Comparison of ENCODE assay signal across 23 cellular contexts in the genomic region with DNA sequence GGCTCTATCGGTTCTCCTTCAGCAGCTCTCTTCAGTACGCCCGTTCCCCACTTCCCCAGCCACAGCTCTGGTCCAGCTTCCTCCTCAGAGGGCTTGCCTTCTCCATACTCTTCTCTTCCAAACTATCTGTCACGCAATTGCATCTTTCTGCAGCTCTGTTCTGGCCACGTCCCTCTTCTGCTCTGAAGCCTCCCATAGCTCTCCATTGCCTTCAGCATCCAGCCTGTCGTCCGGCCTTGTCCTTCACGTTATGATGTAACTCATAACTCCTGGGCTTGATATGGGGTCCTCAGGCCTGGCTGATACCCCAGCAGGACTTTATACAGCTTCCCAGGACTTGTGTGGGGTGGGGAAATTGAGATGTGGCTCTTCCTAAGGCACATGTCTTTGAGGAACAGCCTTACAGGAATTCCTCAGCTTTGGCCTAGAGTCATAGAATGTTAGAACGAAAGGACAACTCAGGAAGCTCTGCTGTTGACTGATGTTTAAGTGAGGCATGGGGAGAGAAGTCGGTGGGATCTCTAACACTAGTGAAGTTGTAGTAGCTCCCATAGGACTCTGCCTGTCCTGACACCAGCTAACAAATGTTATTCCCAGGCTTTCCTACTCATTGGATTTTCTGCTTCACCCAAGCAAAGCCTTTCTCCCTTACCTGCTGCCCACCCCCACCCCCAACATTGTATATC. TPM values are rescaled to one million over a fixed set of nuclear protein-coding genes. Genes with fewer than 3 reads are reported as not detected.
DNase-seq lines count a peak whose midpoint lies in the region; ATAC-seq, FAIRE-seq and TF ChIP-seq lines count a peak whose summit lies in the region.
"Had no signal": no experiment of that assay in that cellular context is flagged by ENCODE, and none has a peak within 500 bp of the region (broad histone marks: within the 10 kb centered on the region; RNA-seq: fewer than 3 reads in every experiment).

No MANE protein-coding gene starts in this region.

- no peaks in the 10 kb centered on the region for H3K9me3 Mint-ChIP-seq in endothelial cell (ENCODE audit: unreplicated experiment)
- H3K9me3 Mint-ChIP-seq in stimulated activated naive B cell treated with anti-CD40 and anti-IgM and Interleukin-4, amounts not matched to agents 10 μg/mL and 1 μg/mL and 100 μg/mL, for 72 hours, result no peaks in the 10 kb centered on the region
- H3K9me3 Mint-ChIP-seq: activated CD4-positive, alpha-beta memory T cell treated with anti-CD3 and anti-CD28 coated beads, Interleukin-2, amount 10 ng/mL, durations not matched to agents 7 days and 5 days; brain; naive thymus-derived CD8-positive, alpha-beta T cell had no signal

- H2AFZ ChIP-seq in HepG2 (ENCODE audit: low read length), result no peak overlapping the region

- in situ Hi-C loops in HepG2 (cut with HindIII; ENCODE audit: extremely low pct_ligation_motif_present, low pct_unique_long_range_greater_than_20kb), result no loop called here

- no peak overlapping the region for H3K9ac ChIP-seq in HepG2 (ENCODE audit: insufficient read depth, low read depth, low read length)
- H3K9ac ChIP-seq: SK-N-SH had no signal

- TF ChIP-seq POLR2A in HepG2 (IDR thresholded peaks at IDR 0.05; ENCODE audit: insufficient read depth in 1 of 2, low read depth in 2 of 2, low read length in 2 of 2) (no peak), right lobe of liver (IDR thresholded peaks at IDR 0.05) (no peak)

- no peaks in the 10 kb centered on the region for H3K27me3 ChIP-seq in HepG2 (ENCODE audit: control insufficient read depth in 1 of 2, insufficient read depth in 2 of 2, low read length in 2 of 2)
- no peaks in the 10 kb centered on the region for H3K27me3 ChIP-seq in right lobe of liver
- H3K27me3 ChIP-seq: ovary, transverse colon had no signal

- no peak overlapping the region for H3K4me2 ChIP-seq in HepG2 (ENCODE audit: low read depth, low read length)
- H3K4me2 ChIP-seq: SK-N-SH had no signal

- H3K36me3 Mint-ChIP-seq in endothelial cell (ENCODE audit: low read depth, unreplicated experiment), result peaks cover 18% of the 10 kb centered on the region
- H3K36me3 Mint-ChIP-seq in stimulated activated naive B cell treated with anti-CD40 and anti-IgM and Interleukin-4, amounts not matched to agents 10 μg/mL and 1 μg/mL and 100 μg/mL, for 72 hours, result peaks cover 15 to 35% of the 10 kb centered on the region in 2 donors

- H3K27ac ChIP-seq in HepG2 (ENCODE audit: extremely low read length, insufficient read depth, low read length) (no peak overlapping the region), right lobe of liver (no peak overlapping the region)
- H3K27ac ChIP-seq: ovary, transverse colon had no signal

- H3K4me3 Mint-ChIP-seq in endothelial cell (ENCODE audit: unreplicated experiment), result peak overlapping the region; percentile 43
- no peak overlapping the region for H3K4me3 Mint-ChIP-seq in stimulated activated naive B cell treated with anti-CD40 and anti-IgM and Interleukin-4, amounts not matched to agents 10 μg/mL and 1 μg/mL and 100 μg/mL, for 72 hours
- H3K4me3 Mint-ChIP-seq: activated CD4-positive, alpha-beta memory T cell treated with anti-CD3 and anti-CD28 coated beads, Interleukin-2, amount 10 ng/mL, durations not matched to agents 7 days and 5 days; brain; naive thymus-derived CD8-positive, alpha-beta T cell had no signal

- 97% methylated on average over 10 of the region's 10 CpGs for WGBS in HepG2 (ENCODE audit: low lambda C conversion rate)
- WGBS in right lobe of liver (ENCODE audit: insufficient coverage, low coverage, low lambda C conversion rate, missing lambda C conversion rate), result 87% methylated on average over 6 of the region's 10 CpGs

- no peaks in the 10 kb centered on the region for H3K27me3 Mint-ChIP-seq in endothelial cell (ENCODE audit: unreplicated experiment)
- no peaks in the 10 kb centered on the region for H3K27me3 Mint-ChIP-seq in stimulated activated naive B cell treated with anti-CD40 and anti-IgM and Interleukin-4, amounts not matched to agents 10 μg/mL and 1 μg/mL and 100 μg/mL, for 72 hours
- H3K27me3 Mint-ChIP-seq: activated CD4-positive, alpha-beta memory T cell treated with anti-CD3 and anti-CD28 coated beads, Interleukin-2, amount 10 ng/mL, durations not matched to agents 7 days and 5 days; brain; naive thymus-derived CD8-positive, alpha-beta T cell had no signal

- intact Hi-C loops in HepG2 (cut with micrococcal nuclease; ENCODE audit: unreplicated experiment), result loop anchor here (2.0 kb wide), 1 partner anchor 55 kb away; a partner anchor contains a TSS
- intact Hi-C loops in right lobe of liver (cut with DNase I), result no loop called here

- BruUV-seq in HepG2 (replicated peaks; lab: Mats Ljungman, UMichigan), result no TSS peak

- H3K9me3 ChIP-seq in HepG2 (ENCODE audit: low read length), result no peaks in the 10 kb centered on the region
- H3K9me3 ChIP-seq in right lobe of liver, result no peaks in the 10 kb centered on the region
- H3K9me3 ChIP-seq: ovary, SK-N-SH, transverse colon had no signal

- H3K4me1 ChIP-seq in HepG2 (ENCODE audit: insufficient read depth, low read length), result no peaks in the 10 kb centered on the region
- no peaks in the 10 kb centered on the region for H3K4me1 ChIP-seq in right lobe of liver
- H3K4me1 ChIP-seq: transverse colon had no signal

- H3K79me2 ChIP-seq in HepG2 (ENCODE audit: insufficient read depth, low read length), result no peaks in the 10 kb centered on the region

- FAIRE-seq in HepG2 (lab: Jason Lieb, UNC), result peak; percentile 4
- FAIRE-seq: colon, H54, kidney, small intestine had no signal

- H3K36me3 ChIP-seq in HepG2 (replicated peaks in 1 of 2; ENCODE audit: control insufficient read depth in 1 of 2, insufficient read depth in 2 of 2, low read length in 2 of 2) (peaks cover 30 to 71% of the 10 kb centered on the region in 2 experiments), right lobe of liver (peaks cover 0 to 41% (median 15%) of the 10 kb centered on the region in 4 donors)
- H3K36me3 ChIP-seq: ovary had no signal

- ATAC-seq in HepG2 (no peak), right lobe of liver (no peak), HG03354 (IDR thresholded peaks at IDR 0.05; ENCODE audit: poor library complexity, severe bottlenecking, unreplicated experiment) (no peak)
- no peak for ATAC-seq in stimulated activated naive B cell treated with anti-CD40 and anti-IgM and Interleukin-4, amounts not matched to agents 10 μg/mL and 1 μg/mL and 100 μg/mL, for 72 hours (replicated peaks)

- peak overlapping the region; percentile 90 for H3K27ac Mint-ChIP-seq in endothelial cell (ENCODE audit: unreplicated experiment)
- no peak overlapping the region for H3K27ac Mint-ChIP-seq in stimulated activated naive B cell treated with anti-CD40 and anti-IgM and Interleukin-4, amounts not matched to agents 10 μg/mL and 1 μg/mL and 100 μg/mL, for 72 hours
- H3K27ac Mint-ChIP-seq: activated CD4-positive, alpha-beta memory T cell treated with anti-CD3 and anti-CD28 coated beads, Interleukin-2, amount 10 ng/mL, durations not matched to agents 7 days and 5 days had no signal

- POLR2A ChIA-PET in HepG2 (lab: Yijun Ruan, JAX), result no interaction called here

- H3K4me1 Mint-ChIP-seq in endothelial cell (ENCODE audit: unreplicated experiment), result peaks cover 17% of the 10 kb centered on the region
- peaks cover 4 to 5% of the 10 kb centered on the region in 2 donors for H3K4me1 Mint-ChIP-seq in stimulated activated naive B cell treated with anti-CD40 and anti-IgM and Interleukin-4, amounts not matched to agents 10 μg/mL and 1 μg/mL and 100 μg/mL, for 72 hours

- CTCF ChIA-PET in HepG2 (lab: Yijun Ruan, JAX; ENCODE audit: low intra/inter-chr PET ratio, low total read pairs), result interaction anchor here (1.0 to 1.6 kb wide), 2 partner anchors 10 to 295 kb away, joined by 3 to 7 read pairs; no protein-coding TSS in a partner anchor

- DNase-seq in HepG2 (ENCODE audit: low spot score) (no peak), right lobe of liver (no peak), OCI-M2 (lab: John Stamatoyannopoulos, UW; ENCODE audit: unreplicated experiment) (peak; percentile 54), endothelial cell (ENCODE audit: low spot score) (no peak), iPS-NIHi7 (ENCODE audit: extremely low spot score) (no peak), cerebellar cortex (ENCODE audit: low spot score) (no peak)
- no peak for DNase-seq in stimulated activated naive B cell treated with anti-CD40 and anti-IgM and Interleukin-4, amounts not matched to agents 10 μg/mL and 1 μg/mL and 100 μg/mL, for 72 hours
- DNase-seq: activated CD4-positive, CD25-positive, alpha-beta regulatory T cell; COR-L47; effector CD4-positive, alpha-beta T cell; kidney; NCI-H1417 treated with DMSO at 0.1 percent for 48 hours; retina had no signal

- H3K4me3 ChIP-seq in HepG2 (replicated peaks in 1 of 3; ENCODE audit: insufficient read depth in 1 of 3, low read depth in 2 of 3, low read length in 3 of 3) (no peak overlapping the region), right lobe of liver (no peak overlapping the region)
- H3K4me3 ChIP-seq: ovary, transverse colon had no signal

- no peak for TF ChIP-seq EP300 in HepG2 (IDR thresholded peaks at IDR 0.05; ENCODE audit: low read depth in 2 of 2, low read length in 2 of 2)
- TF ChIP-seq EP300 in HepG2 (CRISPR knock-in tag; IDR thresholded peaks at IDR 0.05; ENCODE audit: borderline replicate concordance), result no peak

- H4K20me1 ChIP-seq in HepG2 (ENCODE audit: insufficient read depth, low read length), result no peaks in the 10 kb centered on the region

- TF ChIP-seq CTCF in HepG2 (CRISPR knock-in tag; IDR thresholded peaks at IDR 0.05) (no peak), right lobe of liver (IDR thresholded peaks at IDR 0.05) (no peak), endothelial cell (IDR thresholded peaks at IDR 0.05; ENCODE audit: unreplicated experiment) (no peak)

- no peak for TF ChIP-seq RAD21 in HepG2 (CRISPR knock-in tag; IDR thresholded peaks at IDR 0.05)

RNA-seq across cellular contexts. Expression of a gene that starts 39.5 kb away (rescaled TPM):
- total RNA-seq in HepG2 (2016; rRNA removed; fragmentation: Illumina TruSeq; extraction: Trizol) (47.6 and 65.7 TPM in 2 replicates), right lobe of liver (1 to 10 TPM; 4.3 to 7.1 (median 6.1) TPM), endothelial cell (ENCODE audit: unreplicated experiment) (21.8 TPM)
- total RNA-seq in HepG2 (2016; cell fraction: cytosol; rRNA removed; fragmentation: Illumina TruSeq; extraction: Trizol; ENCODE audit: low read depth), result 16.8 and 18.5 TPM in 2 replicates
- 50.2 and 62.5 TPM in 2 replicates for total RNA-seq in HepG2 (2016; cell fraction: insoluble cytoplasmic fraction; rRNA removed; fragmentation: Illumina TruSeq; extraction: Trizol)
- total RNA-seq in HepG2 (2016; cell fraction: membrane; rRNA removed; fragmentation: Illumina TruSeq; extraction: Trizol), result 49.0 and 52.6 TPM in 2 replicates
- total RNA-seq in HepG2 (2016; cell fraction: nucleus; rRNA removed; fragmentation: Illumina TruSeq; extraction: Trizol), result 23.5 and 26.1 TPM in 2 replicates
- 18.1 and 21.8 TPM in 2 replicates for polyA plus RNA-seq in HepG2 (2011; rRNA removed)
- polyA plus RNA-seq in HepG2 (2011; cell fraction: cytosol; rRNA removed), result 14.6 and 17.3 TPM in 2 replicates
- 9.4 and 14.3 TPM in 2 replicates for polyA plus RNA-seq in HepG2 (2011; cell fraction: nucleus; rRNA removed)
- polyA plus RNA-seq in HepG2 (2012), result 24.3 and 28.0 TPM in 2 replicates
- polyA plus RNA-seq in HepG2 (2016; cell fraction: cytosol; fragmentation: Illumina TruSeq; extraction: Trizol; ENCODE audit: low read depth), result 17.6 and 20.1 TPM in 2 replicates
- polyA plus RNA-seq in HepG2 (2016; cell fraction: insoluble cytoplasmic fraction; fragmentation: Illumina TruSeq; extraction: Trizol; ENCODE audit: low read depth), result 63.7 and 63.8 TPM in 2 replicates
- 35.4 and 37.9 TPM in 2 replicates for polyA plus RNA-seq in HepG2 (2016; cell fraction: membrane; fragmentation: Illumina TruSeq; extraction: Trizol; ENCODE audit: low read depth)
- polyA plus RNA-seq in HepG2 (2016; cell fraction: nucleus; fragmentation: Illumina TruSeq; extraction: Trizol; ENCODE audit: insufficient read depth, low read depth), result 31.4 and 32.1 TPM in 2 replicates
- 3.9 and 9.7 TPM in 2 replicates for polyA minus RNA-seq in HepG2 (2011; rRNA and poly(A)+ RNA removed; ENCODE audit: low replicate concordance)
- polyA minus RNA-seq in HepG2 (2011; cell fraction: cytosol; rRNA and poly(A)+ RNA removed), result 11.1 and 11.7 TPM in 2 replicates
- 15.8 and 22.9 TPM in 2 replicates for polyA minus RNA-seq in HepG2 (2011; cell fraction: nucleus; rRNA and poly(A)+ RNA removed)

RNA-seq across cellular contexts. Expression of a gene that starts 56.3 kb away (rescaled TPM):
- total RNA-seq in HepG2 (2016; rRNA removed; fragmentation: Illumina TruSeq; extraction: Trizol), result 1.6 and 3.4 TPM in 2 replicates
- 1.1 and 2.0 TPM in 2 replicates for total RNA-seq in HepG2 (2016; cell fraction: cytosol; rRNA removed; fragmentation: Illumina TruSeq; extraction: Trizol; ENCODE audit: low read depth)
- total RNA-seq in HepG2 (2016; cell fraction: insoluble cytoplasmic fraction; rRNA removed; fragmentation: Illumina TruSeq; extraction: Trizol), result 1.9 and 2.0 TPM in 2 replicates
- 1.5 and 2.6 TPM in 2 replicates for total RNA-seq in HepG2 (2016; cell fraction: membrane; rRNA removed; fragmentation: Illumina TruSeq; extraction: Trizol)
- total RNA-seq in HepG2 (2016; cell fraction: nucleus; rRNA removed; fragmentation: Illumina TruSeq; extraction: Trizol), result 3.4 and 4.3 TPM in 2 replicates
- 1.8 and 2.3 TPM in 2 replicates for polyA plus RNA-seq in HepG2 (2011; rRNA removed)
- polyA plus RNA-seq in HepG2 (2011; cell fraction: cytosol; rRNA removed), result 1.2 and 1.8 TPM in 2 replicates
- polyA plus RNA-seq in HepG2 (2011; cell fraction: nucleus; rRNA removed), result 0.56 and 0.92 TPM in 2 replicates
- 1.3 and 1.5 TPM in 2 replicates for polyA plus RNA-seq in HepG2 (2012)
- 0.25 and 0.40 TPM in 2 replicates for polyA plus RNA-seq in HepG2 (2016; cell fraction: cytosol; fragmentation: Illumina TruSeq; extraction: Trizol; ENCODE audit: low read depth)
- 2.7 and 3.0 TPM in 2 replicates for polyA plus RNA-seq in HepG2 (2016; cell fraction: insoluble cytoplasmic fraction; fragmentation: Illumina TruSeq; extraction: Trizol; ENCODE audit: low read depth)
- polyA plus RNA-seq in HepG2 (2016; cell fraction: membrane; fragmentation: Illumina TruSeq; extraction: Trizol; ENCODE audit: low read depth), result 0.95 and 1.4 TPM in 2 replicates
- 2.9 and 4.5 TPM in 2 replicates for polyA plus RNA-seq in HepG2 (2016; cell fraction: nucleus; fragmentation: Illumina TruSeq; extraction: Trizol; ENCODE audit: insufficient read depth, low read depth)
- polyA minus RNA-seq in HepG2 (2011; rRNA and poly(A)+ RNA removed; ENCODE audit: low replicate concordance), result 1.7 and 2.2 TPM in 2 replicates
- polyA minus RNA-seq in HepG2 (2011; cell fraction: cytosol; rRNA and poly(A)+ RNA removed), result 0.97 and 2.3 TPM in 2 replicates
- 2.1 and 2.7 TPM in 2 replicates for polyA minus RNA-seq in HepG2 (2011; cell fraction: nucleus; rRNA and poly(A)+ RNA removed)
- total RNA-seq in right lobe of liver, result 1 to 10 TPM in 2 of 6 experiments, under 1 TPM in 3, not detected in 1; 0.15 to 5.2 (median 0.92) TPM
- total RNA-seq in endothelial cell (ENCODE audit: unreplicated experiment), result 5.4 TPM

RNA-seq across cellular contexts. Expression of a gene that starts 56.7 kb away (rescaled TPM):
- total RNA-seq in HepG2 (2016; rRNA removed; fragmentation: Illumina TruSeq; extraction: Trizol) (12.9 and 15.5 TPM in 2 replicates), right lobe of liver (1 to 10 TPM; 1.3 to 4.0 (median 2.8) TPM), endothelial cell (ENCODE audit: unreplicated experiment) (11.8 TPM)
- total RNA-seq in HepG2 (2016; cell fraction: cytosol; rRNA removed; fragmentation: Illumina TruSeq; extraction: Trizol; ENCODE audit: low read depth), result 5.1 and 5.5 TPM in 2 replicates
- total RNA-seq in HepG2 (2016; cell fraction: insoluble cytoplasmic fraction; rRNA removed; fragmentation: Illumina TruSeq; extraction: Trizol), result 12.5 and 13.1 TPM in 2 replicates
- total RNA-seq in HepG2 (2016; cell fraction: membrane; rRNA removed; fragmentation: Illumina TruSeq; extraction: Trizol), result 18.5 and 19.2 TPM in 2 replicates
- total RNA-seq in HepG2 (2016; cell fraction: nucleus; rRNA removed; fragmentation: Illumina TruSeq; extraction: Trizol), result 11.0 and 12.8 TPM in 2 replicates
- polyA plus RNA-seq in HepG2 (2011; rRNA removed), result 8.4 and 9.7 TPM in 2 replicates
- polyA plus RNA-seq in HepG2 (2011; cell fraction: cytosol; rRNA removed), result 9.7 and 10.3 TPM in 2 replicates
- polyA plus RNA-seq in HepG2 (2011; cell fraction: nucleus; rRNA removed), result 10.9 and 11.1 TPM in 2 replicates
- 10.9 and 11.4 TPM in 2 replicates for polyA plus RNA-seq in HepG2 (2012)
- 4.7 and 5.3 TPM in 2 replicates for polyA plus RNA-seq in HepG2 (2016; cell fraction: cytosol; fragmentation: Illumina TruSeq; extraction: Trizol; ENCODE audit: low read depth)
- polyA plus RNA-seq in HepG2 (2016; cell fraction: insoluble cytoplasmic fraction; fragmentation: Illumina TruSeq; extraction: Trizol; ENCODE audit: low read depth), result 17.4 and 20.4 TPM in 2 replicates
- polyA plus RNA-seq in HepG2 (2016; cell fraction: membrane; fragmentation: Illumina TruSeq; extraction: Trizol; ENCODE audit: low read depth), result 15.4 and 16.5 TPM in 2 replicates
- polyA plus RNA-seq in HepG2 (2016; cell fraction: nucleus; fragmentation: Illumina TruSeq; extraction: Trizol; ENCODE audit: insufficient read depth, low read depth), result 20.1 and 21.3 TPM in 2 replicates
- 5.2 and 8.5 TPM in 2 replicates for polyA minus RNA-seq in HepG2 (2011; rRNA and poly(A)+ RNA removed; ENCODE audit: low replicate concordance)
- polyA minus RNA-seq in HepG2 (2011; cell fraction: cytosol; rRNA and poly(A)+ RNA removed), result 4.5 and 5.4 TPM in 2 replicates
- polyA minus RNA-seq in HepG2 (2011; cell fraction: nucleus; rRNA and poly(A)+ RNA removed), result 10.0 and 11.3 TPM in 2 replicates
